8 cellular contexts compared by ENCODE assay signal in the genomic region with DNA sequence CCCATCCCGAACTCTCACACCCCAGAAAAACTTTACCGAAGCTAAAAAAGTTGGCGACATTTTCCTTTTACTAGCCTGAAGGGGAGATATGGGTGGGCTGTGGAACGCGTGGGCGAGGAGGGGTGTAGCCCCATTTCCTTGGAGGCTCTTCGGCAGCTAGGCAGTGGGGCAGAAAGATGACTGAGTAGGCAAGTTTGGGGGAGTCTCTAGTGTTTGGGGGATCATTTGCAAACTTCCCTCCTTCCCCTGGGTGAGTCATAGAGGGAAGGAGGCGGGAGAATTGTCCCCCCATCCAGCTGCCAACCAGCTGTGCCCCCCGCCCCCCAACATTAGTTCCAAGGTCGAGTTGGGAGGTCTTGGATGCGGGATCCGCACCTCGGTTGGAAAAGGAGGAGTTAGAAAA. TPM values are rescaled to one million over a fixed set of nuclear protein-coding genes. Genes with fewer than 3 reads are reported as not detected.
DNase-seq lines count a peak whose midpoint lies in the region; ATAC-seq lines count a peak whose summit lies in the region.

No MANE protein-coding gene starts in this region.

- DNase-seq in activated CD4-positive, alpha-beta T cell treated with anti-CD3 and anti-CD28 coated beads, Interleukin-2, amount 10 ng/mL, durations not matched to agents 7 days and 5 days: no peak
- no peak for DNase-seq in activated CD4-positive, alpha-beta T cell treated with anti-CD3 and anti-CD28 coated beads for 1 hour
- no peak for DNase-seq in activated T-helper 1 cell treated with anti-CD3 and anti-CD28 coated beads, Interleukin-12 subunit alpha, Interleukin-12 subunit beta, Interleukin-2, Interleukin-4 antibody, amounts not matched to agents 30 ng/mL and 10 ng/mL and 1 ng/mL, durations not matched to agents 14 hours and 24 hours and 36 hours (ENCODE audit: low spot score)
- no peak for DNase-seq in NCI-H2171 (lab: John Stamatoyannopoulos, UW)
- DNase-seq in activated CD4-positive, alpha-beta T cell treated with anti-CD3 and anti-CD28 coated beads, Interleukin-2, amount 50 U/mL, for 48 hours: no peak

- H3K36me3 Mint-ChIP-seq in activated CD4-positive, alpha-beta T cell treated with anti-CD3 and anti-CD28 coated beads, Interleukin-2, amount 10 ng/mL, durations not matched to agents 7 days and 5 days (ENCODE audit: low read depth): peaks cover under 1% of the 10 kb centered on the region
- H3K36me3 Mint-ChIP-seq in activated T-helper 1 cell treated with anti-CD3 and anti-CD28 coated beads, Interleukin-12 subunit alpha, Interleukin-12 subunit beta, Interleukin-2, Interleukin-4 antibody, amounts not matched to agents 30 ng/mL and 10 ng/mL and 1 ng/mL, durations not matched to agents 14 hours and 24 hours and 36 hours (ENCODE audit: low read depth): no peaks in the 10 kb centered on the region
- peaks cover under 1% of the 10 kb centered on the region for H3K36me3 Mint-ChIP-seq in stimulated activated naive CD8-positive, alpha-beta T cell treated with anti-CD3 and anti-CD28 coated beads, Interleukin-15, Interleukin-2, amounts not matched to agents 100 ng/mL and 50 ng/mL, for 24 hours (ENCODE audit: low read depth)

- H3K4me3 Mint-ChIP-seq in activated CD4-positive, alpha-beta T cell treated with anti-CD3 and anti-CD28 coated beads, Interleukin-2, amount 10 ng/mL, durations not matched to agents 7 days and 5 days: peak overlapping the region; percentile 76
- H3K4me3 Mint-ChIP-seq in activated T-helper 1 cell treated with anti-CD3 and anti-CD28 coated beads, Interleukin-12 subunit alpha, Interleukin-12 subunit beta, Interleukin-2, Interleukin-4 antibody, amounts not matched to agents 30 ng/mL and 10 ng/mL and 1 ng/mL, durations not matched to agents 14 hours and 24 hours and 36 hours: peak overlapping the region; percentile 86
- H3K4me3 Mint-ChIP-seq in stimulated activated naive CD8-positive, alpha-beta T cell treated with anti-CD3 and anti-CD28 coated beads, Interleukin-15, Interleukin-2, amounts not matched to agents 100 ng/mL and 50 ng/mL, for 24 hours: peak overlapping the region; percentile 92

- H3K9me3 Mint-ChIP-seq in activated CD4-positive, alpha-beta T cell treated with anti-CD3 and anti-CD28 coated beads, Interleukin-2, amount 10 ng/mL, durations not matched to agents 7 days and 5 days: no peaks in the 10 kb centered on the region
- H3K9me3 Mint-ChIP-seq in activated T-helper 1 cell treated with anti-CD3 and anti-CD28 coated beads, Interleukin-12 subunit alpha, Interleukin-12 subunit beta, Interleukin-2, Interleukin-4 antibody, amounts not matched to agents 30 ng/mL and 10 ng/mL and 1 ng/mL, durations not matched to agents 14 hours and 24 hours and 36 hours: no peaks in the 10 kb centered on the region
- no peaks in the 10 kb centered on the region for H3K9me3 Mint-ChIP-seq in stimulated activated naive CD8-positive, alpha-beta T cell treated with anti-CD3 and anti-CD28 coated beads, Interleukin-15, Interleukin-2, amounts not matched to agents 100 ng/mL and 50 ng/mL, for 24 hours

- POLR2A ChIA-PET in activated CD4-positive, alpha-beta T cell treated with anti-CD3 and anti-CD28 coated beads, Interleukin-2, amount 10 ng/mL, durations not matched to agents 7 days and 5 days (lab: Charles Lee): no interaction called here

- CTCF ChIA-PET in activated CD4-positive, alpha-beta T cell treated with anti-CD3 and anti-CD28 coated beads, Interleukin-2, amount 10 ng/mL, durations not matched to agents 7 days and 5 days (lab: Charles Lee): interaction anchor here (0.5 to 3.7 kb wide), 7 partner anchors 9 to 219 kb away, joined by 3 to 27 read pairs (median 3); a partner anchor contains a TSS

- H3K27me3 Mint-ChIP-seq in activated CD4-positive, alpha-beta T cell treated with anti-CD3 and anti-CD28 coated beads, Interleukin-2, amount 10 ng/mL, durations not matched to agents 7 days and 5 days: peaks cover 19% of the 10 kb centered on the region
- H3K27me3 Mint-ChIP-seq in activated T-helper 1 cell treated with anti-CD3 and anti-CD28 coated beads, Interleukin-12 subunit alpha, Interleukin-12 subunit beta, Interleukin-2, Interleukin-4 antibody, amounts not matched to agents 30 ng/mL and 10 ng/mL and 1 ng/mL, durations not matched to agents 14 hours and 24 hours and 36 hours (ENCODE audit: insufficient read depth): peaks cover 21% of the 10 kb centered on the region
- H3K27me3 Mint-ChIP-seq in stimulated activated naive CD8-positive, alpha-beta T cell treated with anti-CD3 and anti-CD28 coated beads, Interleukin-15, Interleukin-2, amounts not matched to agents 100 ng/mL and 50 ng/mL, for 24 hours: no peaks in the 10 kb centered on the region

- intact Hi-C loops in activated T-helper 1 cell treated with anti-CD3 and anti-CD28 coated beads, Interleukin-12 subunit alpha, Interleukin-12 subunit beta, Interleukin-2, Interleukin-4 antibody, amounts not matched to agents 30 ng/mL and 10 ng/mL and 1 ng/mL, durations not matched to agents 14 hours and 24 hours and 36 hours (cut with micrococcal nuclease): loop anchor here (1.0 kb wide), 2 partner anchors 14 to 199 kb away; no protein-coding TSS in a partner anchor

- no peaks in the 10 kb centered on the region for H3K9me3 ChIP-seq in iPS-18c (ENCODE audit: control insufficient read depth, insufficient read depth, low read length)

- H3K4me3 ChIP-seq in iPS-18c (ENCODE audit: insufficient read depth, low read depth, low read length): peak overlapping the region; percentile 64

- peaks cover 52% of the 10 kb centered on the region for H3K4me1 Mint-ChIP-seq in activated CD4-positive, alpha-beta T cell treated with anti-CD3 and anti-CD28 coated beads, Interleukin-2, amount 10 ng/mL, durations not matched to agents 7 days and 5 days
- H3K4me1 Mint-ChIP-seq in activated T-helper 1 cell treated with anti-CD3 and anti-CD28 coated beads, Interleukin-12 subunit alpha, Interleukin-12 subunit beta, Interleukin-2, Interleukin-4 antibody, amounts not matched to agents 30 ng/mL and 10 ng/mL and 1 ng/mL, durations not matched to agents 14 hours and 24 hours and 36 hours (ENCODE audit: low read depth): peaks cover 60% of the 10 kb centered on the region
- peaks cover 64% of the 10 kb centered on the region for H3K4me1 Mint-ChIP-seq in stimulated activated naive CD8-positive, alpha-beta T cell treated with anti-CD3 and anti-CD28 coated beads, Interleukin-15, Interleukin-2, amounts not matched to agents 100 ng/mL and 50 ng/mL, for 24 hours (ENCODE audit: low read depth)

- ATAC-seq in HG03025 (IDR thresholded peaks at IDR 0.05; ENCODE audit: low FRiP score, unreplicated experiment): no peak

- H3K27ac Mint-ChIP-seq in activated CD4-positive, alpha-beta T cell treated with anti-CD3 and anti-CD28 coated beads, Interleukin-2, amount 10 ng/mL, durations not matched to agents 7 days and 5 days: no peak overlapping the region
- no peak overlapping the region for H3K27ac Mint-ChIP-seq in activated T-helper 1 cell treated with anti-CD3 and anti-CD28 coated beads, Interleukin-12 subunit alpha, Interleukin-12 subunit beta, Interleukin-2, Interleukin-4 antibody, amounts not matched to agents 30 ng/mL and 10 ng/mL and 1 ng/mL, durations not matched to agents 14 hours and 24 hours and 36 hours
- no peak overlapping the region for H3K27ac Mint-ChIP-seq in stimulated activated naive CD8-positive, alpha-beta T cell treated with anti-CD3 and anti-CD28 coated beads, Interleukin-15, Interleukin-2, amounts not matched to agents 100 ng/mL and 50 ng/mL, for 24 hours

RNA-seq across cellular contexts. Expression of a gene that starts 2.3 kb away (rescaled TPM):
- total RNA-seq in activated CD4-positive, alpha-beta T cell treated with anti-CD3 and anti-CD28 coated beads, Interleukin-2, amount 10 ng/mL, durations not matched to agents 7 days and 5 days: under 1 TPM; 0.52 to 0.94 TPM
- 1.5 and 2.5 TPM in 2 replicates for total RNA-seq in activated T-helper 1 cell treated with anti-CD3 and anti-CD28 coated beads, Interleukin-12 subunit alpha, Interleukin-12 subunit beta, Interleukin-2, Interleukin-4 antibody, amounts not matched to agents 30 ng/mL and 10 ng/mL and 1 ng/mL, durations not matched to agents 14 hours and 24 hours and 36 hours

RNA-seq across cellular contexts. Expression of a gene that starts 6.8 kb away (rescaled TPM):
- not detected for total RNA-seq in activated CD4-positive, alpha-beta T cell treated with anti-CD3 and anti-CD28 coated beads, Interleukin-2, amount 10 ng/mL, durations not matched to agents 7 days and 5 days
- 0.22 and 0.41 TPM in 2 replicates for total RNA-seq in activated T-helper 1 cell treated with anti-CD3 and anti-CD28 coated beads, Interleukin-12 subunit alpha, Interleukin-12 subunit beta, Interleukin-2, Interleukin-4 antibody, amounts not matched to agents 30 ng/mL and 10 ng/mL and 1 ng/mL, durations not matched to agents 14 hours and 24 hours and 36 hours

RNA-seq across cellular contexts. Expression of a gene that starts 17.8 kb away (rescaled TPM):
- total RNA-seq in activated CD4-positive, alpha-beta T cell treated with anti-CD3 and anti-CD28 coated beads, Interleukin-2, amount 10 ng/mL, durations not matched to agents 7 days and 5 days: 100 to 1,000 TPM; 218 to 259 TPM
- total RNA-seq in activated T-helper 1 cell treated with anti-CD3 and anti-CD28 coated beads, Interleukin-12 subunit alpha, Interleukin-12 subunit beta, Interleukin-2, Interleukin-4 antibody, amounts not matched to agents 30 ng/mL and 10 ng/mL and 1 ng/mL, durations not matched to agents 14 hours and 24 hours and 36 hours: 102 TPM in 2 replicates

RNA-seq across cellular contexts. Expression of a gene that starts 26.0 kb away (rescaled TPM):
- 100 to 1,000 TPM; 214 to 247 TPM for total RNA-seq in activated CD4-positive, alpha-beta T cell treated with anti-CD3 and anti-CD28 coated beads, Interleukin-2, amount 10 ng/mL, durations not matched to agents 7 days and 5 days
- 283 and 318 TPM in 2 replicates for total RNA-seq in activated T-helper 1 cell treated with anti-CD3 and anti-CD28 coated beads, Interleukin-12 subunit alpha, Interleukin-12 subunit beta, Interleukin-2, Interleukin-4 antibody, amounts not matched to agents 30 ng/mL and 10 ng/mL and 1 ng/mL, durations not matched to agents 14 hours and 24 hours and 36 hours

RNA-seq across cellular contexts. Expression of a gene that starts 27.3 kb away (rescaled TPM):
- not detected for total RNA-seq in activated CD4-positive, alpha-beta T cell treated with anti-CD3 and anti-CD28 coated beads, Interleukin-2, amount 10 ng/mL, durations not matched to agents 7 days and 5 days
- total RNA-seq in activated T-helper 1 cell treated with anti-CD3 and anti-CD28 coated beads, Interleukin-12 subunit alpha, Interleukin-12 subunit beta, Interleukin-2, Interleukin-4 antibody, amounts not matched to agents 30 ng/mL and 10 ng/mL and 1 ng/mL, durations not matched to agents 14 hours and 24 hours and 36 hours: 0.15 TPM in 1 of 2 replicates, not detected in the other
